8 cellular contexts compared by ENCODE assay signal in genomic region chr14:72891666-72892102, GRCh38. TPM values are rescaled to one million over a fixed set of nuclear protein-coding genes. Genes with fewer than 3 reads are reported as not detected.
DNase-seq lines count a peak whose midpoint lies in the region; ATAC-seq, FAIRE-seq and TF ChIP-seq lines count a peak whose summit lies in the region.

No MANE protein-coding gene starts in this region.

- peak overlapping the region; percentile 94 to 99 (median 98) for H3K4me3 Mint-ChIP-seq in IgD-negative memory B cell
- peak overlapping the region; percentile 98 for H3K4me3 Mint-ChIP-seq in nephron progenitor cell

- ATAC-seq in HG03469 (IDR thresholded peaks at IDR 0.05; ENCODE audit: unreplicated experiment) (no peak), HG03354 (IDR thresholded peaks at IDR 0.05; ENCODE audit: poor library complexity, severe bottlenecking, unreplicated experiment) (no peak)

- TF ChIP-seq CTCF in AG10803 (conservative IDR thresholded peaks at IDR 0.05; ENCODE audit: low read length): no peak
- no peak for TF ChIP-seq CTCF in nephron progenitor cell (IDR thresholded peaks at IDR 0.05)

- H3K9me3 ChIP-seq in duodenal mucosa (ENCODE audit: control insufficient read depth in 1 of 2, low read length in 2 of 2): no peaks in the 10 kb centered on the region

- peaks cover 13 to 28% of the 10 kb centered on the region in 2 donors for H3K4me1 ChIP-seq in duodenal mucosa (ENCODE audit: control insufficient read depth in 1 of 2, insufficient read depth in 2 of 2, low read length in 2 of 2)

- FAIRE-seq in H54 (lab: Jason Lieb, UNC): no peak

- peak overlapping the region in 2 of 3 donors; percentile 30 to 84 for H3K27ac Mint-ChIP-seq in IgD-negative memory B cell
- peak overlapping the region; percentile 16 for H3K27ac Mint-ChIP-seq in nephron progenitor cell

- H3K9me3 Mint-ChIP-seq in IgD-negative memory B cell (no peaks in the 10 kb centered on the region), nephron progenitor cell (peaks cover 13% of the 10 kb centered on the region)

- H3K9ac ChIP-seq in duodenal mucosa (ENCODE audit: low read depth in 1 of 2, low read length in 2 of 2): no peak overlapping the region

- H3K36me3 Mint-ChIP-seq in IgD-negative memory B cell: peaks cover 3% of the 10 kb centered on the region
- H3K36me3 Mint-ChIP-seq in nephron progenitor cell (ENCODE audit: low read depth): peaks cover 13% of the 10 kb centered on the region

- peak overlapping the region; percentile 83 for H3K4me3 ChIP-seq in AG10803 (ENCODE audit: low read length)
- peak overlapping the region; percentile 72 to 89 for H3K4me3 ChIP-seq in duodenal mucosa (ENCODE audit: low read depth in 1 of 2, low read length in 2 of 2)

- H3K27ac ChIP-seq in duodenal mucosa (ENCODE audit: low read depth, low read length): no peak overlapping the region

- H3K27me3 ChIP-seq in duodenal mucosa (ENCODE audit: control insufficient read depth in 1 of 2, insufficient read depth in 2 of 2, low read length in 2 of 2): peaks cover 21 to 40% of the 10 kb centered on the region in 2 donors

- DNase-seq in AG10803 (ENCODE audit: low read depth): no peak
- no peak for DNase-seq in nephron progenitor cell
- DNase-seq in GOT3 (lab: John Stamatoyannopoulos, UW): no peak
- DNase-seq in H54 (ENCODE audit: insufficient read length, low spot score): no peak

- H3K27me3 Mint-ChIP-seq in IgD-negative memory B cell (peaks cover 11% of the 10 kb centered on the region), nephron progenitor cell (ENCODE audit: low read depth, poor library complexity) (peaks cover 7% of the 10 kb centered on the region)

- H3K4me1 Mint-ChIP-seq in IgD-negative memory B cell: peaks cover 15 to 28% (median 26%) of the 10 kb centered on the region in 3 donors
- peaks cover 75% of the 10 kb centered on the region for H3K4me1 Mint-ChIP-seq in nephron progenitor cell

- no peaks in the 10 kb centered on the region for H3K36me3 ChIP-seq in duodenal mucosa (ENCODE audit: control insufficient read depth in 1 of 2, insufficient read depth in 2 of 2, low read length in 2 of 2)

- no peak for TF ChIP-seq POLR2A in H54 (IDR thresholded peaks at IDR 0.05; ENCODE audit: low read depth, low read length)

RNA-seq across cellular contexts. Expression of gene DPF3, which starts 2.2 kb away (rescaled TPM):
- polyA plus RNA-seq in IgD-negative memory B cell: 6.0 TPM

RNA-seq across cellular contexts. Expression of gene DCAF4, which starts 34.6 kb away (rescaled TPM):
- polyA plus RNA-seq in IgD-negative memory B cell: 21.0 TPM
